12 cellular contexts compared by ENCODE assay signal in genomic region chr9:38141751-38142150, GRCh38.
DNase-seq lines count a peak whose midpoint lies in the region; ATAC-seq and TF ChIP-seq lines count a peak whose summit lies in the region.
"Had no signal": no experiment of that assay in that cellular context is flagged by ENCODE, and none has a peak within 500 bp of the region (broad histone marks: within the 10 kb centered on the region; RNA-seq: fewer than 3 reads in every experiment).

No MANE protein-coding gene starts in this region.

- intact Hi-C loops in mucosa of descending colon (cut with DNase I, micrococcal nuclease): no loop called here

- H3K9me3 ChIP-seq in mucosa of descending colon: no peaks in the 10 kb centered on the region
- no peaks in the 10 kb centered on the region for H3K9me3 ChIP-seq in suprapubic skin
- H3K9me3 ChIP-seq: heart left ventricle had no signal

- ATAC-seq in mucosa of descending colon (no peak), GM18907 (IDR thresholded peaks at IDR 0.05; ENCODE audit: unreplicated experiment) (no peak)

- H3K4me3 ChIP-seq in AG04449 (ENCODE audit: low read depth, low read length) (no peak overlapping the region), HFF-Myc (replicated peaks; ENCODE audit: low read depth, low read length) (no peak overlapping the region), kidney epithelial cell (ENCODE audit: low read depth, low read length) (no peak overlapping the region), mucosa of descending colon (no peak overlapping the region), suprapubic skin (no peak overlapping the region)
- H3K4me3 ChIP-seq: heart left ventricle, skin epidermis had no signal

- WGBS in suprapubic skin: 30% methylated on average over 4 of the region's 4 CpGs

- H3K27me3 ChIP-seq in kidney epithelial cell (ENCODE audit: control insufficient read depth, insufficient read depth, low read length) (no peaks in the 10 kb centered on the region), suprapubic skin (peaks cover 17% of the 10 kb centered on the region)

- CTCF ChIA-PET in AG04449 (lab: Yijun Ruan, JAX): interaction anchor here (0.8 to 3.4 kb wide), 4 partner anchors 9 to 87 kb away, joined by 3 to 30 read pairs (median 10); no protein-coding TSS in a partner anchor

- no peak for TF ChIP-seq POLR2A in suprapubic skin (IDR thresholded peaks at IDR 0.05)

- H3K36me3 ChIP-seq in kidney epithelial cell (ENCODE audit: control insufficient read depth, insufficient read depth, low read length) (no peaks in the 10 kb centered on the region), mucosa of descending colon (ENCODE audit: low read depth) (no peaks in the 10 kb centered on the region), suprapubic skin (no peaks in the 10 kb centered on the region)
- H3K36me3 ChIP-seq: heart left ventricle had no signal

- TF ChIP-seq CTCF in AG04449 (IDR thresholded peaks at IDR 0.05; ENCODE audit: insufficient read depth, low read length, missing control alignments) (no peak), HFF-Myc (IDR thresholded peaks at IDR 0.05; ENCODE audit: low read depth, low read length, missing control alignments) (no peak), kidney epithelial cell (IDR thresholded peaks at IDR 0.05; ENCODE audit: insufficient read depth, low read length, poor library complexity, severe bottlenecking) (no peak), mucosa of descending colon (IDR thresholded peaks at IDR 0.05) (no peak), suprapubic skin (IDR thresholded peaks at IDR 0.05) (no peak)

- peak; percentile 40 for DNase-seq in AG04449 (ENCODE audit: low read depth, low spot score)
- peak; percentile 44 for DNase-seq in HFF-Myc (ENCODE audit: extremely low read depth, low read depth)
- peak; percentile 65 for DNase-seq in astrocyte of the hippocampus (ENCODE audit: low read depth, low spot score)
- peak; percentile 53 for DNase-seq in kidney epithelial cell (ENCODE audit: low read depth)
- no peak for DNase-seq in mucosa of descending colon
- no peak for DNase-seq in suprapubic skin (ENCODE audit: low spot score in 2 of 2)
- DNase-seq in stimulated activated CD4-positive, alpha-beta T cell treated with anti-CD3 and anti-CD28 coated beads, Interleukin-12 subunit alpha, Interleukin-12 subunit beta, amount 100 ng/mL, for 4 hours: no peak
- DNase-seq: heart left ventricle, NCI-H1694 treated with DMSO at 0.1 percent for 48 hours had no signal

- POLR2A ChIA-PET in AG04449 (lab: Yijun Ruan, JAX): no interaction called here

- TF ChIP-seq EP300 in suprapubic skin (IDR thresholded peaks at IDR 0.05): no peak

- H3K4me1 ChIP-seq in mucosa of descending colon (ENCODE audit: low read depth) (no peaks in the 10 kb centered on the region), suprapubic skin (peaks cover 7% of the 10 kb centered on the region)

- no peak overlapping the region for H3K27ac ChIP-seq in suprapubic skin
- H3K27ac ChIP-seq: C4-2B, heart left ventricle, skin epidermis had no signal

Comparison
In these comparisons a context has a peak if more than half of its experiments do, and no peak if none do; other contexts are left out.
1. DNase-seq: peak in AG04449 (single experiment), HFF-Myc (single experiment), astrocyte of the hippocampus (single experiment) and kidney epithelial cell (single experiment); none in mucosa of descending colon (0 of 3), suprapubic skin (0 of 2) and stimulated activated CD4-positive, alpha-beta T cell treated with anti-CD3 and anti-CD28 coated beads, Interleukin-12 subunit alpha, Interleukin-12 subunit beta, amount 100 ng/mL, for 4 hours (single experiment).